1 cellular context compared by ENCODE assay signal in genomic region chr12:132083731-132084641, GRCh38.
TF ChIP-seq lines count a peak whose summit lies in the region.

No MANE protein-coding gene starts in this region.

TF ChIP-seq in HepG2, 621 proteins besides CTCF, POLR2A, EP300 and RAD21 (continued from another document and continues in another):
- TF ChIP-seq ZNF704 (CRISPR knock-in tag; IDR thresholded peaks at IDR 0.05; ENCODE audit: borderline replicate concordance) (no peak), FOXK2 (IDR thresholded peaks at IDR 0.05) (peak; percentile 64), GLI4 (CRISPR knock-in tag; IDR thresholded peaks at IDR 0.05; ENCODE audit: borderline replicate concordance) (no peak), SOX13 (IDR thresholded peaks at IDR 0.05) (no peak; the same call in 1 of the 2 replicates), SOX13 (CRISPR knock-in tag; conservative IDR thresholded peaks at IDR 0.05 in 1 of 2, IDR thresholded peaks at IDR 0.05 in 1 of 2) (peak in 1 of 2 experiments; percentile 5; a peak in 1 of 4 replicates), ZNF713 (CRISPR knock-in tag; IDR thresholded peaks at IDR 0.05) (no peak), GPN1 (CRISPR knock-in tag; IDR thresholded peaks at IDR 0.05; ENCODE audit: borderline replicate concordance) (no peak), ZKSCAN8 (CRISPR knock-in tag; IDR thresholded peaks at IDR 0.05; ENCODE audit: borderline replicate concordance) (no peak), ZNF83 (CRISPR knock-in tag; IDR thresholded peaks at IDR 0.05; ENCODE audit: borderline replicate concordance) (no peak), RXRA (CRISPR knock-in tag; IDR thresholded peaks at IDR 0.05) (0 out of 2 replicates have a peak, but pooled peaks have one; percentile 55), ELF1 (CRISPR knock-in tag; IDR thresholded peaks at IDR 0.05) (no peak; the same call in 1 of the 2 replicates), ZNF224 (CRISPR knock-in tag; IDR thresholded peaks at IDR 0.05) (0 out of 2 replicates have a peak, but pooled peaks have one; percentile 39), THRA (CRISPR knock-in tag; IDR thresholded peaks at IDR 0.05; ENCODE audit: borderline replicate concordance) (no peak), ATF2 (CRISPR knock-in tag; IDR thresholded peaks at IDR 0.05) (no peak), KDM5A (IDR thresholded peaks at IDR 0.05; ENCODE audit: borderline replicate concordance, low read length) (no peak), FIP1L1 (IDR thresholded peaks at IDR 0.05; ENCODE audit: borderline replicate concordance, insufficient read depth, low read depth, low read length) (no peak), MAZ (IDR thresholded peaks at IDR 0.05; ENCODE audit: borderline replicate concordance, low read depth, low read length) (no peak), MAZ (CRISPR knock-in tag; IDR thresholded peaks at IDR 0.05; ENCODE audit: low read depth) (no peak), ZBTB43 (CRISPR knock-in tag; conservative IDR thresholded peaks at IDR 0.05) (no peak), ZNF33B (CRISPR knock-in tag; IDR thresholded peaks at IDR 0.05) (no peak), ATAD3A (CRISPR knock-in tag; IDR thresholded peaks at IDR 0.05) (no peak), CHCHD3 (CRISPR knock-in tag; IDR thresholded peaks at IDR 0.05) (no peak), ZNF136 (CRISPR knock-in tag; IDR thresholded peaks at IDR 0.05; ENCODE audit: low read depth) (no peak), EEA1 (CRISPR knock-in tag; IDR thresholded peaks at IDR 0.05; ENCODE audit: borderline replicate concordance) (peak; percentile 77; the same call in 1 of the 2 replicates), ZNF264 (CRISPR knock-in tag; IDR thresholded peaks at IDR 0.05) (no peak), ZIK1 (CRISPR knock-in tag; IDR thresholded peaks at IDR 0.05; ENCODE audit: borderline replicate concordance, low read depth) (peak; percentile 59; the same call in 1 of the 2 replicates), IKZF1 (IDR thresholded peaks at IDR 0.05) (no peak), ZNF543 (CRISPR knock-in tag; IDR thresholded peaks at IDR 0.05) (no peak), AGO2 (optimal IDR thresholded peaks at IDR 0.05; ENCODE audit: low read depth, low read length) (no peak), TBX3 (IDR thresholded peaks at IDR 0.05; ENCODE audit: borderline replicate concordance) (no peak), ZNF333 (CRISPR knock-in tag; IDR thresholded peaks at IDR 0.05; ENCODE audit: borderline replicate concordance) (no peak), ZSCAN20 (CRISPR knock-in tag; IDR thresholded peaks at IDR 0.05; ENCODE audit: borderline replicate concordance) (no peak), ZFP36L2 (CRISPR knock-in tag; IDR thresholded peaks at IDR 0.05) (no peak), ZNF530 (CRISPR knock-in tag; IDR thresholded peaks at IDR 0.05; ENCODE audit: low read depth) (no peak)
- TF ChIP-seq, protein P1, sequence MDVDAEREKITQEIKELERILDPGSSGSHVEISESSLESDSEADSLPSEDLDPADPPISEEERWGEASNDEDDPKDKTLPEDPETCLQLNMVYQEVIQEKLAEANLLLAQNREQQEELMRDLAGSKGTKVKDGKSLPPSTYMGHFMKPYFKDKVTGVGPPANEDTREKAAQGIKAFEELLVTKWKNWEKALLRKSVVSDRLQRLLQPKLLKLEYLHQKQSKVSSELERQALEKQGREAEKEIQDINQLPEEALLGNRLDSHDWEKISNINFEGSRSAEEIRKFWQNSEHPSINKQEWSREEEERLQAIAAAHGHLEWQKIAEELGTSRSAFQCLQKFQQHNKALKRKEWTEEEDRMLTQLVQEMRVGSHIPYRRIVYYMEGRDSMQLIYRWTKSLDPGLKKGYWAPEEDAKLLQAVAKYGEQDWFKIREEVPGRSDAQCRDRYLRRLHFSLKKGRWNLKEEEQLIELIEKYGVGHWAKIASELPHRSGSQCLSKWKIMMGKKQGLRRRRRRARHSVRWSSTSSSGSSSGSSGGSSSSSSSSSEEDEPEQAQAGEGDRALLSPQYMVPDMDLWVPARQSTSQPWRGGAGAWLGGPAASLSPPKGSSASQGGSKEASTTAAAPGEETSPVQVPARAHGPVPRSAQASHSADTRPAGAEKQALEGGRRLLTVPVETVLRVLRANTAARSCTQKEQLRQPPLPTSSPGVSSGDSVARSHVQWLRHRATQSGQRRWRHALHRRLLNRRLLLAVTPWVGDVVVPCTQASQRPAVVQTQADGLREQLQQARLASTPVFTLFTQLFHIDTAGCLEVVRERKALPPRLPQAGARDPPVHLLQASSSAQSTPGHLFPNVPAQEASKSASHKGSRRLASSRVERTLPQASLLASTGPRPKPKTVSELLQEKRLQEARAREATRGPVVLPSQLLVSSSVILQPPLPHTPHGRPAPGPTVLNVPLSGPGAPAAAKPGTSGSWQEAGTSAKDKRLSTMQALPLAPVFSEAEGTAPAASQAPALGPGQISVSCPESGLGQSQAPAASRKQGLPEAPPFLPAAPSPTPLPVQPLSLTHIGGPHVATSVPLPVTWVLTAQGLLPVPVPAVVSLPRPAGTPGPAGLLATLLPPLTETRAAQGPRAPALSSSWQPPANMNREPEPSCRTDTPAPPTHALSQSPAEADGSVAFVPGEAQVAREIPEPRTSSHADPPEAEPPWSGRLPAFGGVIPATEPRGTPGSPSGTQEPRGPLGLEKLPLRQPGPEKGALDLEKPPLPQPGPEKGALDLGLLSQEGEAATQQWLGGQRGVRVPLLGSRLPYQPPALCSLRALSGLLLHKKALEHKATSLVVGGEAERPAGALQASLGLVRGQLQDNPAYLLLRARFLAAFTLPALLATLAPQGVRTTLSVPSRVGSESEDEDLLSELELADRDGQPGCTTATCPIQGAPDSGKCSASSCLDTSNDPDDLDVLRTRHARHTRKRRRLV (CRISPR knock-in tag; IDR thresholded peaks at IDR 0.05) = no peak
- TF ChIP-seq, protein P2, sequence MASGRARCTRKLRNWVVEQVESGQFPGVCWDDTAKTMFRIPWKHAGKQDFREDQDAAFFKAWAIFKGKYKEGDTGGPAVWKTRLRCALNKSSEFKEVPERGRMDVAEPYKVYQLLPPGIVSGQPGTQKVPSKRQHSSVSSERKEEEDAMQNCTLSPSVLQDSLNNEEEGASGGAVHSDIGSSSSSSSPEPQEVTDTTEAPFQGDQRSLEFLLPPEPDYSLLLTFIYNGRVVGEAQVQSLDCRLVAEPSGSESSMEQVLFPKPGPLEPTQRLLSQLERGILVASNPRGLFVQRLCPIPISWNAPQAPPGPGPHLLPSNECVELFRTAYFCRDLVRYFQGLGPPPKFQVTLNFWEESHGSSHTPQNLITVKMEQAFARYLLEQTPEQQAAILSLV (CRISPR knock-in tag; IDR thresholded peaks at IDR 0.05; ENCODE audit: borderline replicate concordance) = 0 out of 2 replicates have a peak, but pooled peaks have one; percentile 56
- TF ChIP-seq, protein P3, sequence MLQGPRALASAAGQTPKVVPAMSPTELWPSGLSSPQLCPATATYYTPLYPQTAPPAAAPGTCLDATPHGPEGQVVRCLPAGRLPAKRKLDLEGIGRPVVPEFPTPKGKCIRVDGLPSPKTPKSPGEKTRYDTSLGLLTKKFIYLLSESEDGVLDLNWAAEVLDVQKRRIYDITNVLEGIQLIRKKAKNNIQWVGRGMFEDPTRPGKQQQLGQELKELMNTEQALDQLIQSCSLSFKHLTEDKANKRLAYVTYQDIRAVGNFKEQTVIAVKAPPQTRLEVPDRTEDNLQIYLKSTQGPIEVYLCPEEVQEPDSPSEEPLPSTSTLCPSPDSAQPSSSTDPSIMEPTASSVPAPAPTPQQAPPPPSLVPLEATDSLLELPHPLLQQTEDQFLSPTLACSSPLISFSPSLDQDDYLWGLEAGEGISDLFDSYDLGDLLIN (CRISPR knock-in tag; IDR thresholded peaks at IDR 0.05; ENCODE audit: borderline replicate concordance) = no peak
- TF ChIP-seq, protein P4, sequence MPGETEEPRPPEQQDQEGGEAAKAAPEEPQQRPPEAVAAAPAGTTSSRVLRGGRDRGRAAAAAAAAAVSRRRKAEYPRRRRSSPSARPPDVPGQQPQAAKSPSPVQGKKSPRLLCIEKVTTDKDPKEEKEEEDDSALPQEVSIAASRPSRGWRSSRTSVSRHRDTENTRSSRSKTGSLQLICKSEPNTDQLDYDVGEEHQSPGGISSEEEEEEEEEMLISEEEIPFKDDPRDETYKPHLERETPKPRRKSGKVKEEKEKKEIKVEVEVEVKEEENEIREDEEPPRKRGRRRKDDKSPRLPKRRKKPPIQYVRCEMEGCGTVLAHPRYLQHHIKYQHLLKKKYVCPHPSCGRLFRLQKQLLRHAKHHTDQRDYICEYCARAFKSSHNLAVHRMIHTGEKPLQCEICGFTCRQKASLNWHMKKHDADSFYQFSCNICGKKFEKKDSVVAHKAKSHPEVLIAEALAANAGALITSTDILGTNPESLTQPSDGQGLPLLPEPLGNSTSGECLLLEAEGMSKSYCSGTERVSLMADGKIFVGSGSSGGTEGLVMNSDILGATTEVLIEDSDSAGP (CRISPR knock-in tag; IDR thresholded peaks at IDR 0.05; ENCODE audit: borderline replicate concordance) = no peak; the same call in none of the 2 replicates
